Comparison of ENCODE assay signal across 14 cellular contexts in genomic region chr11:123525511-123525918, GRCh38.
DNase-seq lines count a peak whose midpoint lies in the region; ATAC-seq and TF ChIP-seq lines count a peak whose summit lies in the region.
"Had no signal": no experiment of that assay in that cellular context is flagged by ENCODE, and none has a peak within 500 bp of the region (broad histone marks: within the 10 kb centered on the region; RNA-seq: fewer than 3 reads in every experiment).

No MANE protein-coding gene starts in this region.

- H3K79me2 ChIP-seq in ACC112 (ENCODE audit: control insufficient read depth, insufficient read depth, low read length, unreplicated experiment), result no peaks in the 10 kb centered on the region

- H3K4me1 ChIP-seq in ACC112 (ENCODE audit: control insufficient read depth, insufficient read depth, low read length, unreplicated experiment) (no peaks in the 10 kb centered on the region), NT2/D1 (ENCODE audit: insufficient read depth, insufficient read length) (peaks cover 11% of the 10 kb centered on the region), aorta (ENCODE audit: control insufficient read depth in 1 of 2, insufficient read depth in 2 of 2, low read length in 2 of 2) (no peaks in the 10 kb centered on the region), gastroesophageal sphincter (no peaks in the 10 kb centered on the region)
- H3K4me1 ChIP-seq: esophagus muscularis mucosa, SJCRH30 had no signal

- intact Hi-C loops in aorta (cut with DNase I), result no loop called here

- TF ChIP-seq CTCF in gastroesophageal sphincter (IDR thresholded peaks at IDR 0.05), result no peak

- WGBS in aorta, 2 donors, result 19% methylated on average over 11 of the region's 11 CpGs
- WGBS in gastroesophageal sphincter (ENCODE audit: low coverage in 1 of 2), 2 donors, result 11% methylated on average over 4 of the region's 11 CpGs; no CpG with 5 or more reads in 1 of the 2 donors

- H3K36me3 ChIP-seq in ACC112 (ENCODE audit: insufficient read depth, low read length), result no peaks in the 10 kb centered on the region
- H3K36me3 ChIP-seq in NT2/D1 (ENCODE audit: insufficient read depth, insufficient read length, low read length), result no peaks in the 10 kb centered on the region
- H3K36me3 ChIP-seq in aorta (ENCODE audit: control insufficient read depth in 1 of 2, insufficient read depth in 2 of 2, low read length in 1 of 2), result no peaks in the 10 kb centered on the region
- no peaks in the 10 kb centered on the region for H3K36me3 ChIP-seq in gastroesophageal sphincter
- H3K36me3 ChIP-seq: esophagus muscularis mucosa, SJCRH30 had no signal

- peak overlapping the region; percentile 47 for H3K4me3 ChIP-seq in ACC112 (ENCODE audit: low read depth, low read length)
- H3K4me3 ChIP-seq in NT2/D1 (ENCODE audit: insufficient read length, low read depth), result peak overlapping the region; percentile 4
- H3K4me3 ChIP-seq in aorta (ENCODE audit: low read length in 2 of 2), result no peak overlapping the region
- H3K4me3 ChIP-seq in gastroesophageal sphincter, result peak overlapping the region in 1 of 2 donors; percentile 12
- H3K4me3 ChIP-seq: SJCRH30 had no signal

- no peaks in the 10 kb centered on the region for H3K9me3 ChIP-seq in NT2/D1 (ENCODE audit: insufficient read depth, low read length)
- H3K9me3 ChIP-seq in aorta (ENCODE audit: control insufficient read depth, low read length), result no peaks in the 10 kb centered on the region
- no peaks in the 10 kb centered on the region for H3K9me3 ChIP-seq in gastroesophageal sphincter
- H3K9me3 ChIP-seq: SJCRH30 had no signal

- no peak overlapping the region for H3K27ac ChIP-seq in ACC112 (ENCODE audit: low read depth, low read length)
- peak overlapping the region; percentile 70 for H3K27ac ChIP-seq in cingulate gyrus (ENCODE audit: low read depth, low read length)
- no peak overlapping the region for H3K27ac ChIP-seq in aorta (ENCODE audit: low read depth in 1 of 2, low read length in 2 of 2)
- H3K27ac ChIP-seq in gastroesophageal sphincter, result no peak overlapping the region
- H3K27ac ChIP-seq: esophagus muscularis mucosa, SJCRH30 had no signal

- peak overlapping the region; percentile 67 for H3K9ac ChIP-seq in NT2/D1 (ENCODE audit: insufficient read length, low read depth)

- H3K27me3 ChIP-seq in ACC112 (ENCODE audit: insufficient read depth, low read length) (peaks cover 29% of the 10 kb centered on the region), NT2/D1 (ENCODE audit: insufficient read depth, insufficient read length) (no peaks in the 10 kb centered on the region), aorta (ENCODE audit: control insufficient read depth in 1 of 2, insufficient read depth in 2 of 2, low read length in 1 of 2) (no peaks in the 10 kb centered on the region), gastroesophageal sphincter (peaks cover 11% of the 10 kb centered on the region)
- H3K27me3 ChIP-seq: SJCRH30 had no signal

- TF ChIP-seq POLR2A in gastroesophageal sphincter (IDR thresholded peaks at IDR 0.05), result no peak

- TF ChIP-seq EP300 in gastroesophageal sphincter (IDR thresholded peaks at IDR 0.05), result no peak

- H2AFZ ChIP-seq in ACC112 (ENCODE audit: low read length, unreplicated experiment), result no peak overlapping the region

- DNase-seq in NT2/D1 (ENCODE audit: low read depth, low spot score) (no peak), medulla oblongata (ENCODE audit: extremely low spot score) (peak; percentile 47), aorta (no peak)
- DNase-seq: DND-41, natural killer cell, NCI-H1436, NCI-H69, SJCRH30 had no signal

- ATAC-seq in HG03108 (IDR thresholded peaks at IDR 0.05; ENCODE audit: unreplicated experiment) (no peak), GM21576 (IDR thresholded peaks at IDR 0.05; ENCODE audit: unreplicated experiment) (no peak), aorta (ENCODE audit: low FRiP score) (no peak), gastroesophageal sphincter (no peak)
- ATAC-seq: natural killer cell had no signal

Comparison
In these comparisons a context has a peak if more than half of its experiments do, and no peak if none do; other contexts are left out.
1. H3K4me3 ChIP-seq: peak in ACC112 (single experiment) and NT2/D1 (single experiment); none in aorta (0 of 2).